In genomic region chr2:109615637-109616144, GRCh38 we compare ENCODE assay signal across 1 cellular context.
TF ChIP-seq lines count a peak whose summit lies in the region.

No MANE protein-coding gene starts in this region.

TF ChIP-seq in HepG2, 621 proteins besides CTCF, POLR2A, EP300 and RAD21 (continued from another document and continues in another):
- TF ChIP-seq ZFP36L2 (CRISPR knock-in tag; IDR thresholded peaks at IDR 0.05), result 0 out of 2 replicates have a peak, but pooled peaks have one; percentile 50
- TF ChIP-seq GATAD2A (CRISPR knock-in tag; IDR thresholded peaks at IDR 0.05), result 0 out of 2 replicates have a peak, but pooled peaks have one; percentile 1
- TF ChIP-seq ZSCAN31 (CRISPR knock-in tag; IDR thresholded peaks at IDR 0.05; ENCODE audit: low read depth), result 0 out of 2 replicates have a peak, but pooled peaks have one; percentile 39
- no peak for TF ChIP-seq CBX5 (CRISPR knock-in tag; IDR thresholded peaks at IDR 0.05; ENCODE audit: borderline replicate concordance)
- TF ChIP-seq, protein P1, sequence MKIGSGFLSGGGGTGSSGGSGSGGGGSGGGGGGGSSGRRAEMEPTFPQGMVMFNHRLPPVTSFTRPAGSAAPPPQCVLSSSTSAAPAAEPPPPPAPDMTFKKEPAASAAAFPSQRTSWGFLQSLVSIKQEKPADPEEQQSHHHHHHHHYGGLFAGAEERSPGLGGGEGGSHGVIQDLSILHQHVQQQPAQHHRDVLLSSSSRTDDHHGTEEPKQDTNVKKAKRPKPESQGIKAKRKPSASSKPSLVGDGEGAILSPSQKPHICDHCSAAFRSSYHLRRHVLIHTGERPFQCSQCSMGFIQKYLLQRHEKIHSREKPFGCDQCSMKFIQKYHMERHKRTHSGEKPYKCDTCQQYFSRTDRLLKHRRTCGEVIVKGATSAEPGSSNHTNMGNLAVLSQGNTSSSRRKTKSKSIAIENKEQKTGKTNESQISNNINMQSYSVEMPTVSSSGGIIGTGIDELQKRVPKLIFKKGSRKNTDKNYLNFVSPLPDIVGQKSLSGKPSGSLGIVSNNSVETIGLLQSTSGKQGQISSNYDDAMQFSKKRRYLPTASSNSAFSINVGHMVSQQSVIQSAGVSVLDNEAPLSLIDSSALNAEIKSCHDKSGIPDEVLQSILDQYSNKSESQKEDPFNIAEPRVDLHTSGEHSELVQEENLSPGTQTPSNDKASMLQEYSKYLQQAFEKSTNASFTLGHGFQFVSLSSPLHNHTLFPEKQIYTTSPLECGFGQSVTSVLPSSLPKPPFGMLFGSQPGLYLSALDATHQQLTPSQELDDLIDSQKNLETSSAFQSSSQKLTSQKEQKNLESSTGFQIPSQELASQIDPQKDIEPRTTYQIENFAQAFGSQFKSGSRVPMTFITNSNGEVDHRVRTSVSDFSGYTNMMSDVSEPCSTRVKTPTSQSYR (CRISPR knock-in tag; IDR thresholded peaks at IDR 0.05; ENCODE audit: borderline replicate concordance), result peak; percentile 77
- TF ChIP-seq, protein P2, sequence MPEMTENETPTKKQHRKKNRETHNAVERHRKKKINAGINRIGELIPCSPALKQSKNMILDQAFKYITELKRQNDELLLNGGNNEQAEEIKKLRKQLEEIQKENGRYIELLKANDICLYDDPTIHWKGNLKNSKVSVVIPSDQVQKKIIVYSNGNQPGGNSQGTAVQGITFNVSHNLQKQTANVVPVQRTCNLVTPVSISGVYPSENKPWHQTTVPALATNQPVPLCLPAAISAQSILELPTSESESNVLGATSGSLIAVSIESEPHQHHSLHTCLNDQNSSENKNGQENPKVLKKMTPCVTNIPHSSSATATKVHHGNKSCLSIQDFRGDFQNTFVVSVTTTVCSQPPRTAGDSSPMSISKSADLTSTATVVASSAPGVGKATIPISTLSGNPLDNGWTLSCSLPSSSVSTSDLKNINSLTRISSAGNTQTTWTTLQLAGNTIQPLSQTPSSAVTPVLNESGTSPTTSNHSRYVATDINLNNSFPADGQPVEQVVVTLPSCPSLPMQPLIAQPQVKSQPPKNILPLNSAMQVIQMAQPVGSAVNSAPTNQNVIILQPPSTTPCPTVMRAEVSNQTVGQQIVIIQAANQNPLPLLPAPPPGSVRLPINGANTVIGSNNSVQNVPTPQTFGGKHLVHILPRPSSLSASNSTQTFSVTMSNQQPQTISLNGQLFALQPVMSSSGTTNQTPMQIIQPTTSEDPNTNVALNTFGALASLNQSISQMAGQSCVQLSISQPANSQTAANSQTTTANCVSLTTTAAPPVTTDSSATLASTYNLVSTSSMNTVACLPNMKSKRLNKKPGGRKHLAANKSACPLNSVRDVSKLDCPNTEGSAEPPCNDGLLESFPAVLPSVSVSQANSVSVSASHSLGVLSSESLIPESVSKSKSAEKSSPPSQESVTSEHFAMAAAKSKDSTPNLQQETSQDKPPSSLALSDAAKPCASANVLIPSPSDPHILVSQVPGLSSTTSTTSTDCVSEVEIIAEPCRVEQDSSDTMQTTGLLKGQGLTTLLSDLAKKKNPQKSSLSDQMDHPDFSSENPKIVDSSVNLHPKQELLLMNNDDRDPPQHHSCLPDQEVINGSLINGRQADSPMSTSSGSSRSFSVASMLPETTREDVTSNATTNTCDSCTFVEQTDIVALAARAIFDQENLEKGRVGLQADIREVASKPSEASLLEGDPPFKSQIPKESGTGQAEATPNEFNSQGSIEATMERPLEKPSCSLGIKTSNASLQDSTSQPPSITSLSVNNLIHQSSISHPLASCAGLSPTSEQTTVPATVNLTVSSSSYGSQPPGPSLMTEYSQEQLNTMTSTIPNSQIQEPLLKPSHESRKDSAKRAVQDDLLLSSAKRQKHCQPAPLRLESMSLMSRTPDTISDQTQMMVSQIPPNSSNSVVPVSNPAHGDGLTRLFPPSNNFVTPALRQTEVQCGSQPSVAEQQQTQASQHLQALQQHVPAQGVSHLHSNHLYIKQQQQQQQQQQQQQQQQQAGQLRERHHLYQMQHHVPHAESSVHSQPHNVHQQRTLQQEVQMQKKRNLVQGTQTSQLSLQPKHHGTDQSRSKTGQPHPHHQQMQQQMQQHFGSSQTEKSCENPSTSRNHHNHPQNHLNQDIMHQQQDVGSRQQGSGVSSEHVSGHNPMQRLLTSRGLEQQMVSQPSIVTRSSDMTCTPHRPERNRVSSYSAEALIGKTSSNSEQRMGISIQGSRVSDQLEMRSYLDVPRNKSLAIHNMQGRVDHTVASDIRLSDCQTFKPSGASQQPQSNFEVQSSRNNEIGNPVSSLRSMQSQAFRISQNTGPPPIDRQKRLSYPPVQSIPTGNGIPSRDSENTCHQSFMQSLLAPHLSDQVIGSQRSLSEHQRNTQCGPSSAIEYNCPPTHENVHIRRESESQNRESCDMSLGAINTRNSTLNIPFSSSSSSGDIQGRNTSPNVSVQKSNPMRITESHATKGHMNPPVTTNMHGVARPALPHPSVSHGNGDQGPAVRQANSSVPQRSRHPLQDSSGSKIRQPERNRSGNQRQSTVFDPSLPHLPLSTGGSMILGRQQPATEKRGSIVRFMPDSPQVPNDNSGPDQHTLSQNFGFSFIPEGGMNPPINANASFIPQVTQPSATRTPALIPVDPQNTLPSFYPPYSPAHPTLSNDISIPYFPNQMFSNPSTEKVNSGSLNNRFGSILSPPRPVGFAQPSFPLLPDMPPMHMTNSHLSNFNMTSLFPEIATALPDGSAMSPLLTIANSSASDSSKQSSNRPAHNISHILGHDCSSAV (CRISPR knock-in tag; IDR thresholded peaks at IDR 0.05; ENCODE audit: borderline replicate concordance), result no peak
- TF ChIP-seq ZNF543 (CRISPR knock-in tag; IDR thresholded peaks at IDR 0.05), result 0 out of 2 replicates have a peak, but pooled peaks have one; percentile 15
- 0 out of 2 replicates have a peak, but pooled peaks have one; percentile 1 for TF ChIP-seq SMC3 (IDR thresholded peaks at IDR 0.05; ENCODE audit: low read length)
- peak; percentile 100 for TF ChIP-seq ZSCAN29 (CRISPR knock-in tag; conservative IDR thresholded peaks at IDR 0.05)
- peak; percentile 47; the same call in 1 of the 2 replicates for TF ChIP-seq ZNF263 (CRISPR knock-in tag; IDR thresholded peaks at IDR 0.05)
- no peak for TF ChIP-seq RNF219 (CRISPR knock-in tag; IDR thresholded peaks at IDR 0.05)
- no peak for TF ChIP-seq ZNF468 (CRISPR knock-in tag; IDR thresholded peaks at IDR 0.05)
- peak; percentile 25; the same call in 1 of the 2 replicates for TF ChIP-seq HOXA9 (CRISPR knock-in tag; IDR thresholded peaks at IDR 0.05; ENCODE audit: borderline replicate concordance)
- no peak for TF ChIP-seq REL (CRISPR knock-in tag; conservative IDR thresholded peaks at IDR 0.05)
- TF ChIP-seq IKZF5 (CRISPR knock-in tag; IDR thresholded peaks at IDR 0.05), result peak; percentile 39; the same call in 1 of the 2 replicates
- no peak for TF ChIP-seq ZNF572 (CRISPR knock-in tag; IDR thresholded peaks at IDR 0.05)
- no peak for TF ChIP-seq NFKB2 (CRISPR knock-in tag; IDR thresholded peaks at IDR 0.05; ENCODE audit: borderline replicate concordance)
- no peak for TF ChIP-seq ZMYM3 (CRISPR knock-in tag; IDR thresholded peaks at IDR 0.05)
- no peak for TF ChIP-seq TRAFD1 (CRISPR knock-in tag; IDR thresholded peaks at IDR 0.05; ENCODE audit: borderline replicate concordance)
- TF ChIP-seq IRF2 (CRISPR knock-in tag; IDR thresholded peaks at IDR 0.05), result no peak
- 0 out of 2 replicates have a peak, but pooled peaks have one; percentile 45 for TF ChIP-seq ZFP36L1 (CRISPR knock-in tag; IDR thresholded peaks at IDR 0.05)
- TF ChIP-seq ZNF446 (CRISPR knock-in tag; IDR thresholded peaks at IDR 0.05), result no peak
- TF ChIP-seq, protein P3, sequence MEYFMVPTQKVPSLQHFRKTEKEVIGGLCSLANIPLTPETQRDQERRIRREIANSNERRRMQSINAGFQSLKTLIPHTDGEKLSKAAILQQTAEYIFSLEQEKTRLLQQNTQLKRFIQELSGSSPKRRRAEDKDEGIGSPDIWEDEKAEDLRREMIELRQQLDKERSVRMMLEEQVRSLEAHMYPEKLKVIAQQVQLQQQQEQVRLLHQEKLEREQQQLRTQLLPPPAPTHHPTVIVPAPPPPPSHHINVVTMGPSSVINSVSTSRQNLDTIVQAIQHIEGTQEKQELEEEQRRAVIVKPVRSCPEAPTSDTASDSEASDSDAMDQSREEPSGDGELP (IDR thresholded peaks at IDR 0.05; ENCODE audit: borderline replicate concordance, low read depth), result 0 out of 2 replicates have a peak, but pooled peaks have one; percentile 14
- 0 out of 2 replicates have a peak, but pooled peaks have one; percentile 42 for TF ChIP-seq ZNF782 (CRISPR knock-in tag; IDR thresholded peaks at IDR 0.05; ENCODE audit: borderline replicate concordance)
- TF ChIP-seq SAFB2 (CRISPR knock-in tag; IDR thresholded peaks at IDR 0.05; ENCODE audit: borderline replicate concordance, low read depth), result 0 out of 2 replicates have a peak, but pooled peaks have one; percentile 53
- TF ChIP-seq, protein P4, sequence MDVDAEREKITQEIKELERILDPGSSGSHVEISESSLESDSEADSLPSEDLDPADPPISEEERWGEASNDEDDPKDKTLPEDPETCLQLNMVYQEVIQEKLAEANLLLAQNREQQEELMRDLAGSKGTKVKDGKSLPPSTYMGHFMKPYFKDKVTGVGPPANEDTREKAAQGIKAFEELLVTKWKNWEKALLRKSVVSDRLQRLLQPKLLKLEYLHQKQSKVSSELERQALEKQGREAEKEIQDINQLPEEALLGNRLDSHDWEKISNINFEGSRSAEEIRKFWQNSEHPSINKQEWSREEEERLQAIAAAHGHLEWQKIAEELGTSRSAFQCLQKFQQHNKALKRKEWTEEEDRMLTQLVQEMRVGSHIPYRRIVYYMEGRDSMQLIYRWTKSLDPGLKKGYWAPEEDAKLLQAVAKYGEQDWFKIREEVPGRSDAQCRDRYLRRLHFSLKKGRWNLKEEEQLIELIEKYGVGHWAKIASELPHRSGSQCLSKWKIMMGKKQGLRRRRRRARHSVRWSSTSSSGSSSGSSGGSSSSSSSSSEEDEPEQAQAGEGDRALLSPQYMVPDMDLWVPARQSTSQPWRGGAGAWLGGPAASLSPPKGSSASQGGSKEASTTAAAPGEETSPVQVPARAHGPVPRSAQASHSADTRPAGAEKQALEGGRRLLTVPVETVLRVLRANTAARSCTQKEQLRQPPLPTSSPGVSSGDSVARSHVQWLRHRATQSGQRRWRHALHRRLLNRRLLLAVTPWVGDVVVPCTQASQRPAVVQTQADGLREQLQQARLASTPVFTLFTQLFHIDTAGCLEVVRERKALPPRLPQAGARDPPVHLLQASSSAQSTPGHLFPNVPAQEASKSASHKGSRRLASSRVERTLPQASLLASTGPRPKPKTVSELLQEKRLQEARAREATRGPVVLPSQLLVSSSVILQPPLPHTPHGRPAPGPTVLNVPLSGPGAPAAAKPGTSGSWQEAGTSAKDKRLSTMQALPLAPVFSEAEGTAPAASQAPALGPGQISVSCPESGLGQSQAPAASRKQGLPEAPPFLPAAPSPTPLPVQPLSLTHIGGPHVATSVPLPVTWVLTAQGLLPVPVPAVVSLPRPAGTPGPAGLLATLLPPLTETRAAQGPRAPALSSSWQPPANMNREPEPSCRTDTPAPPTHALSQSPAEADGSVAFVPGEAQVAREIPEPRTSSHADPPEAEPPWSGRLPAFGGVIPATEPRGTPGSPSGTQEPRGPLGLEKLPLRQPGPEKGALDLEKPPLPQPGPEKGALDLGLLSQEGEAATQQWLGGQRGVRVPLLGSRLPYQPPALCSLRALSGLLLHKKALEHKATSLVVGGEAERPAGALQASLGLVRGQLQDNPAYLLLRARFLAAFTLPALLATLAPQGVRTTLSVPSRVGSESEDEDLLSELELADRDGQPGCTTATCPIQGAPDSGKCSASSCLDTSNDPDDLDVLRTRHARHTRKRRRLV (CRISPR knock-in tag; IDR thresholded peaks at IDR 0.05), result 0 out of 2 replicates have a peak, but pooled peaks have one; percentile 21
- peak; percentile 19; the same call in 1 of the 2 replicates for TF ChIP-seq YEATS4 (CRISPR knock-in tag; IDR thresholded peaks at IDR 0.05; ENCODE audit: borderline replicate concordance)
- TF ChIP-seq SAP130 (CRISPR knock-in tag; IDR thresholded peaks at IDR 0.05; ENCODE audit: low read depth), result peak; percentile 81
- TF ChIP-seq CENPT (CRISPR knock-in tag; IDR thresholded peaks at IDR 0.05; ENCODE audit: low read depth), result no peak
- peak; percentile 76 for TF ChIP-seq U2AF1 (optimal IDR thresholded peaks at IDR 0.05; ENCODE audit: low read depth, low read length)
- TF ChIP-seq, protein P5, sequence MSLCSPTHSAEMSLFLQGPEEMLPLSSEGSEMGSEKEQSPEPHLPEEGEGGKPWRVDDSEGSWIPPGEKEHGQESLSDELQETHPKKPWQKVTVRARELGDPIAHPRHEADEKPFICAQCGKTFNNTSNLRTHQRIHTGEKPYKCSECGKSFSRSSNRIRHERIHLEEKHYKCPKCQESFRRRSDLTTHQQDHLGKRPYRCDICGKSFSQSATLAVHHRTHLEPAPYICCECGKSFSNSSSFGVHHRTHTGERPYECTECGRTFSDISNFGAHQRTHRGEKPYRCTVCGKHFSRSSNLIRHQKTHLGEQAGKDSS (CRISPR knock-in tag; IDR thresholded peaks at IDR 0.05; ENCODE audit: borderline replicate concordance, low read depth), result peak; percentile 63; the same call in 1 of the 2 replicates
- peak; percentile 16; the same call in 1 of the 2 replicates for TF ChIP-seq SNAI1 (CRISPR knock-in tag; IDR thresholded peaks at IDR 0.05; ENCODE audit: borderline replicate concordance)
- 0 out of 2 replicates have a peak, but pooled peaks have one; percentile 8 for TF ChIP-seq ZNF709 (CRISPR knock-in tag; IDR thresholded peaks at IDR 0.05)
